Comparison of ENCODE assay signal across 1 cellular context in the genomic region with DNA sequence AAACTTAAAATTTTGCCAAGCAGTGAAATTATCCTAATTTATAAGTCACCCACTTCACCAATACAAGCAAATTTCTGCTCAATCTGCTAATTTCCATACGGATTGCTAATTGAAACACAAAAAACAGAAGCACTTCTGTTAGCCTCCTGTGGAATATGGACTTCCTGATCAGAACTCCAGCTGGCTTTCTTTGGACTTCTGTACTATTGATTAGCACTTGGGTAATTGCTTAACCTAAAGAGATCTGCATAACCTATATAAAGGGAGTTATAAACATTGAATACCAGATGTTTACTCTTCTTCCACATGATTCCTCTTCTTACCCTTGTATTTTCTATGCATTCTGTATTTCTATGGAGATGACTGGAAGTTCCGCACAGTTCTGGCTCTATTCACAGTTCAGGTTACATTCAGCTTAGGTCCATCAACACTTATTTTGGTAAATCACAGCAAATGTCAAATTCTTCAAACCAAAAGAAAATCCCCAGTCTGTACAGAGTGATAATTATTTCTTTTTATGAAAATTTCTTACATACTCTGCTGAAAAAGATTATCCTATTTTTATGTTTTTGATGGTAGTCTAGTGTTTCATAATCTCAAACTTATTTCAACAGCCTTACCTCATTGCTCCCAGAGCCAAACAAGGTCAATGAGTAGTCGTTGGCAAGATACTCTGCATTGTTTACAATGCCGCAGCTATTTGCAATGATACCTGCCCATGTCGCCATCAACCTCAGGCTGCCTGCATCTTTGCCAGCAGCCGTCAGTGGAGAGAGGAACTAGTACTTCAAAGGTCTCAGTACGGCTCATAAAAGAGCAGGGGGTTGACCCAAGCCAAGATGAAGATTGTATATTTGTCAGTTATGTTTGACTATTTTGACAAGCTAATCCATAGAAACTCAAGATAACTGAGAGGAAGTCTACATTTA.
TF ChIP-seq lines count a peak whose summit lies in the region.

No MANE protein-coding gene starts in this region.

TF ChIP-seq in HepG2, 621 proteins besides CTCF, POLR2A, EP300 and RAD21 (continued from another document and continues in another):
- TF ChIP-seq, protein P1, sequence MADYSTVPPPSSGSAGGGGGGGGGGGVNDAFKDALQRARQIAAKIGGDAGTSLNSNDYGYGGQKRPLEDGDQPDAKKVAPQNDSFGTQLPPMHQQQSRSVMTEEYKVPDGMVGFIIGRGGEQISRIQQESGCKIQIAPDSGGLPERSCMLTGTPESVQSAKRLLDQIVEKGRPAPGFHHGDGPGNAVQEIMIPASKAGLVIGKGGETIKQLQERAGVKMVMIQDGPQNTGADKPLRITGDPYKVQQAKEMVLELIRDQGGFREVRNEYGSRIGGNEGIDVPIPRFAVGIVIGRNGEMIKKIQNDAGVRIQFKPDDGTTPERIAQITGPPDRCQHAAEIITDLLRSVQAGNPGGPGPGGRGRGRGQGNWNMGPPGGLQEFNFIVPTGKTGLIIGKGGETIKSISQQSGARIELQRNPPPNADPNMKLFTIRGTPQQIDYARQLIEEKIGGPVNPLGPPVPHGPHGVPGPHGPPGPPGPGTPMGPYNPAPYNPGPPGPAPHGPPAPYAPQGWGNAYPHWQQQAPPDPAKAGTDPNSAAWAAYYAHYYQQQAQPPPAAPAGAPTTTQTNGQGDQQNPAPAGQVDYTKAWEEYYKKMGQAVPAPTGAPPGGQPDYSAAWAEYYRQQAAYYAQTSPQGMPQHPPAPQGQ (CRISPR knock-in tag; IDR thresholded peaks at IDR 0.05; ENCODE audit: borderline replicate concordance) = no peak
- TF ChIP-seq, protein P2, sequence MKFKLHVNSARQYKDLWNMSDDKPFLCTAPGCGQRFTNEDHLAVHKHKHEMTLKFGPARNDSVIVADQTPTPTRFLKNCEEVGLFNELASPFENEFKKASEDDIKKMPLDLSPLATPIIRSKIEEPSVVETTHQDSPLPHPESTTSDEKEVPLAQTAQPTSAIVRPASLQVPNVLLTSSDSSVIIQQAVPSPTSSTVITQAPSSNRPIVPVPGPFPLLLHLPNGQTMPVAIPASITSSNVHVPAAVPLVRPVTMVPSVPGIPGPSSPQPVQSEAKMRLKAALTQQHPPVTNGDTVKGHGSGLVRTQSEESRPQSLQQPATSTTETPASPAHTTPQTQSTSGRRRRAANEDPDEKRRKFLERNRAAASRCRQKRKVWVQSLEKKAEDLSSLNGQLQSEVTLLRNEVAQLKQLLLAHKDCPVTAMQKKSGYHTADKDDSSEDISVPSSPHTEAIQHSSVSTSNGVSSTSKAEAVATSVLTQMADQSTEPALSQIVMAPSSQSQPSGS (CRISPR knock-in tag; IDR thresholded peaks at IDR 0.05) = 0 out of 2 replicates have a peak, but pooled peaks have one; percentile 45
- no peak for TF ChIP-seq DNMT3B (CRISPR knock-in tag; conservative IDR thresholded peaks at IDR 0.05)
- TF ChIP-seq ZNF766 (CRISPR knock-in tag; IDR thresholded peaks at IDR 0.05; ENCODE audit: borderline replicate concordance) = no peak
- TF ChIP-seq SMARCC2 (IDR thresholded peaks at IDR 0.05) = no peak
- TF ChIP-seq ZNF12 (CRISPR knock-in tag; IDR thresholded peaks at IDR 0.05) = peak; percentile 74; the same call in 1 of the 2 replicates
- TF ChIP-seq ZNF136 (CRISPR knock-in tag; IDR thresholded peaks at IDR 0.05; ENCODE audit: low read depth) = no peak
- TF ChIP-seq CBX5 (CRISPR knock-in tag; IDR thresholded peaks at IDR 0.05; ENCODE audit: borderline replicate concordance) = peak; percentile 74; the same call in 1 of the 2 replicates
- TF ChIP-seq FOSL1 (CRISPR knock-in tag; IDR thresholded peaks at IDR 0.05; ENCODE audit: borderline replicate concordance) = no peak
- TF ChIP-seq, protein P3, sequence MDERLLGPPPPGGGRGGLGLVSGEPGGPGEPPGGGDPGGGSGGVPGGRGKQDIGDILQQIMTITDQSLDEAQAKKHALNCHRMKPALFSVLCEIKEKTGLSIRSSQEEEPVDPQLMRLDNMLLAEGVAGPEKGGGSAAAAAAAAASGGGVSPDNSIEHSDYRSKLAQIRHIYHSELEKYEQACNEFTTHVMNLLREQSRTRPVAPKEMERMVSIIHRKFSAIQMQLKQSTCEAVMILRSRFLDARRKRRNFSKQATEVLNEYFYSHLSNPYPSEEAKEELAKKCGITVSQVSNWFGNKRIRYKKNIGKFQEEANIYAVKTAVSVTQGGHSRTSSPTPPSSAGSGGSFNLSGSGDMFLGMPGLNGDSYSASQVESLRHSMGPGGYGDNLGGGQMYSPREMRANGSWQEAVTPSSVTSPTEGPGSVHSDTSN (CRISPR knock-in tag; IDR thresholded peaks at IDR 0.05) = no peak
- no peak for TF ChIP-seq XBP1 (CRISPR knock-in tag; IDR thresholded peaks at IDR 0.05)
- TF ChIP-seq KDM2A (CRISPR knock-in tag; IDR thresholded peaks at IDR 0.05; ENCODE audit: borderline replicate concordance, low read depth) = peak; percentile 36; the same call in 1 of the 2 replicates
- no peak for TF ChIP-seq PAX8 (CRISPR knock-in tag; IDR thresholded peaks at IDR 0.05; ENCODE audit: borderline replicate concordance)
- TF ChIP-seq ELF1 (CRISPR knock-in tag; IDR thresholded peaks at IDR 0.05) = 0 out of 2 replicates have a peak, but pooled peaks have one; percentile 20
- 0 out of 2 replicates have a peak, but pooled peaks have one; percentile 38 for TF ChIP-seq HHEX (CRISPR knock-in tag; IDR thresholded peaks at IDR 0.05)
- peak; percentile 91 for TF ChIP-seq ZNF644 (CRISPR knock-in tag; IDR thresholded peaks at IDR 0.05; ENCODE audit: low read depth)
- TF ChIP-seq ZNF484 (CRISPR knock-in tag; IDR thresholded peaks at IDR 0.05; ENCODE audit: borderline replicate concordance, low read depth) = no peak
- TF ChIP-seq GABPB1 (CRISPR knock-in tag; IDR thresholded peaks at IDR 0.05) = no peak; the same call in 1 of the 2 replicates
- peak; percentile 78 for TF ChIP-seq HNF4A (CRISPR knock-in tag; IDR thresholded peaks at IDR 0.05)
- TF ChIP-seq KLF6 (CRISPR knock-in tag; IDR thresholded peaks at IDR 0.05) = no peak
- TF ChIP-seq ZNF326 (CRISPR knock-in tag; IDR thresholded peaks at IDR 0.05; ENCODE audit: borderline replicate concordance) = no peak
- TF ChIP-seq ZNF564 (CRISPR knock-in tag; IDR thresholded peaks at IDR 0.05) = no peak
- TF ChIP-seq TEAD3 (CRISPR knock-in tag; optimal IDR thresholded peaks at IDR 0.05; ENCODE audit: borderline replicate concordance) = no peak
- no peak for TF ChIP-seq TBX3 (IDR thresholded peaks at IDR 0.05; ENCODE audit: borderline replicate concordance)
- peak; percentile 25; the same call in 1 of the 2 replicates for TF ChIP-seq THAP11 (CRISPR knock-in tag; IDR thresholded peaks at IDR 0.05)
- no peak for TF ChIP-seq ZNF790 (CRISPR knock-in tag; IDR thresholded peaks at IDR 0.05; ENCODE audit: borderline replicate concordance)
- TF ChIP-seq, protein P4, sequence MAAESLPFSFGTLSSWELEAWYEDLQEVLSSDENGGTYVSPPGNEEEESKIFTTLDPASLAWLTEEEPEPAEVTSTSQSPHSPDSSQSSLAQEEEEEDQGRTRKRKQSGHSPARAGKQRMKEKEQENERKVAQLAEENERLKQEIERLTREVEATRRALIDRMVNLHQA (CRISPR knock-in tag; IDR thresholded peaks at IDR 0.05) = no peak
- peak; percentile 97 for TF ChIP-seq CEBPB (IDR thresholded peaks at IDR 0.05; ENCODE audit: borderline replicate concordance, low read depth, low read length)
- TF ChIP-seq ELF3 (CRISPR knock-in tag; IDR thresholded peaks at IDR 0.05) = peak; percentile 34; the same call in 1 of the 2 replicates
- TF ChIP-seq NR1H2 (CRISPR knock-in tag; IDR thresholded peaks at IDR 0.05; ENCODE audit: borderline replicate concordance, low read depth) = no peak
- TF ChIP-seq PRMT3 (CRISPR knock-in tag; IDR thresholded peaks at IDR 0.05; ENCODE audit: borderline replicate concordance, low read depth) = no peak
- no peak for TF ChIP-seq MIER2 (CRISPR knock-in tag; IDR thresholded peaks at IDR 0.05)
- TF ChIP-seq MTA1 (CRISPR knock-in tag; IDR thresholded peaks at IDR 0.05; ENCODE audit: borderline replicate concordance) = no peak
- TF ChIP-seq ZNF709 (CRISPR knock-in tag; IDR thresholded peaks at IDR 0.05) = no peak
- TF ChIP-seq RCOR2 (CRISPR knock-in tag; IDR thresholded peaks at IDR 0.05) = peak; percentile 5; the same call in 1 of the 2 replicates
- no peak for TF ChIP-seq MAFK (conservative IDR thresholded peaks at IDR 0.05 in 1 of 2, IDR thresholded peaks at IDR 0.05 in 1 of 2; ENCODE audit: low read length in 2 of 2)
- no peak for TF ChIP-seq SPEN (CRISPR knock-in tag; IDR thresholded peaks at IDR 0.05; ENCODE audit: low read depth)
- TF ChIP-seq, protein P5, sequence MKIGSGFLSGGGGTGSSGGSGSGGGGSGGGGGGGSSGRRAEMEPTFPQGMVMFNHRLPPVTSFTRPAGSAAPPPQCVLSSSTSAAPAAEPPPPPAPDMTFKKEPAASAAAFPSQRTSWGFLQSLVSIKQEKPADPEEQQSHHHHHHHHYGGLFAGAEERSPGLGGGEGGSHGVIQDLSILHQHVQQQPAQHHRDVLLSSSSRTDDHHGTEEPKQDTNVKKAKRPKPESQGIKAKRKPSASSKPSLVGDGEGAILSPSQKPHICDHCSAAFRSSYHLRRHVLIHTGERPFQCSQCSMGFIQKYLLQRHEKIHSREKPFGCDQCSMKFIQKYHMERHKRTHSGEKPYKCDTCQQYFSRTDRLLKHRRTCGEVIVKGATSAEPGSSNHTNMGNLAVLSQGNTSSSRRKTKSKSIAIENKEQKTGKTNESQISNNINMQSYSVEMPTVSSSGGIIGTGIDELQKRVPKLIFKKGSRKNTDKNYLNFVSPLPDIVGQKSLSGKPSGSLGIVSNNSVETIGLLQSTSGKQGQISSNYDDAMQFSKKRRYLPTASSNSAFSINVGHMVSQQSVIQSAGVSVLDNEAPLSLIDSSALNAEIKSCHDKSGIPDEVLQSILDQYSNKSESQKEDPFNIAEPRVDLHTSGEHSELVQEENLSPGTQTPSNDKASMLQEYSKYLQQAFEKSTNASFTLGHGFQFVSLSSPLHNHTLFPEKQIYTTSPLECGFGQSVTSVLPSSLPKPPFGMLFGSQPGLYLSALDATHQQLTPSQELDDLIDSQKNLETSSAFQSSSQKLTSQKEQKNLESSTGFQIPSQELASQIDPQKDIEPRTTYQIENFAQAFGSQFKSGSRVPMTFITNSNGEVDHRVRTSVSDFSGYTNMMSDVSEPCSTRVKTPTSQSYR (CRISPR knock-in tag; IDR thresholded peaks at IDR 0.05; ENCODE audit: borderline replicate concordance) = no peak
- peak in 1 of 2 experiments; percentile 19; a peak in 1 of 4 replicates for TF ChIP-seq KLF16 (CRISPR knock-in tag; IDR thresholded peaks at IDR 0.05)
- TF ChIP-seq ZNF335 (CRISPR knock-in tag; IDR thresholded peaks at IDR 0.05) = peak; percentile 27; the same call in 1 of the 2 replicates
- TF ChIP-seq GFI1 (CRISPR knock-in tag; IDR thresholded peaks at IDR 0.05; ENCODE audit: borderline replicate concordance) = 0 out of 2 replicates have a peak, but pooled peaks have one; percentile 37
- TF ChIP-seq, protein P6, sequence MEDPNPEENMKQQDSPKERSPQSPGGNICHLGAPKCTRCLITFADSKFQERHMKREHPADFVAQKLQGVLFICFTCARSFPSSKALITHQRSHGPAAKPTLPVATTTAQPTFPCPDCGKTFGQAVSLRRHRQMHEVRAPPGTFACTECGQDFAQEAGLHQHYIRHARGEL (CRISPR knock-in tag; IDR thresholded peaks at IDR 0.05) = no peak
- TF ChIP-seq, protein P7, sequence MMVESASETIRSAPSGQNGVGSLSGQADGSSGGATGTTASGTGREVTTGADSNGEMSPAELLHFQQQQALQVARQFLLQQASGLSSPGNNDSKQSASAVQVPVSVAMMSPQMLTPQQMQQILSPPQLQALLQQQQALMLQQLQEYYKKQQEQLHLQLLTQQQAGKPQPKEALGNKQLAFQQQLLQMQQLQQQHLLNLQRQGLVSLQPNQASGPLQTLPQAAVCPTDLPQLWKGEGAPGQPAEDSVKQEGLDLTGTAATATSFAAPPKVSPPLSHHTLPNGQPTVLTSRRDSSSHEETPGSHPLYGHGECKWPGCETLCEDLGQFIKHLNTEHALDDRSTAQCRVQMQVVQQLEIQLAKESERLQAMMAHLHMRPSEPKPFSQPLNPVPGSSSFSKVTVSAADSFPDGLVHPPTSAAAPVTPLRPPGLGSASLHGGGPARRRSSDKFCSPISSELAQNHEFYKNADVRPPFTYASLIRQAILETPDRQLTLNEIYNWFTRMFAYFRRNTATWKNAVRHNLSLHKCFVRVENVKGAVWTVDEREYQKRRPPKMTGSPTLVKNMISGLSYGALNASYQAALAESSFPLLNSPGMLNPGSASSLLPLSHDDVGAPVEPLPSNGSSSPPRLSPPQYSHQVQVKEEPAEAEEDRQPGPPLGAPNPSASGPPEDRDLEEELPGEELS (CRISPR knock-in tag; IDR thresholded peaks at IDR 0.05) = peak; percentile 53; the same call in 1 of the 2 replicates
- peak; percentile 85 for TF ChIP-seq FOSL2 (CRISPR knock-in tag; IDR thresholded peaks at IDR 0.05)
- TF ChIP-seq SRSF9 (IDR thresholded peaks at IDR 0.05; ENCODE audit: borderline replicate concordance, insufficient read depth, low read depth, low read length, poor library complexity, severe bottlenecking) = no peak
- no peak for TF ChIP-seq HIVEP1 (CRISPR knock-in tag; IDR thresholded peaks at IDR 0.05)
- no peak for TF ChIP-seq MED13 (CRISPR knock-in tag; IDR thresholded peaks at IDR 0.05)
- TF ChIP-seq MAF1 (CRISPR knock-in tag; IDR thresholded peaks at IDR 0.05; ENCODE audit: borderline replicate concordance) = no peak
- no peak for TF ChIP-seq HDAC1 (CRISPR knock-in tag; IDR thresholded peaks at IDR 0.05)
- TF ChIP-seq, protein P8, sequence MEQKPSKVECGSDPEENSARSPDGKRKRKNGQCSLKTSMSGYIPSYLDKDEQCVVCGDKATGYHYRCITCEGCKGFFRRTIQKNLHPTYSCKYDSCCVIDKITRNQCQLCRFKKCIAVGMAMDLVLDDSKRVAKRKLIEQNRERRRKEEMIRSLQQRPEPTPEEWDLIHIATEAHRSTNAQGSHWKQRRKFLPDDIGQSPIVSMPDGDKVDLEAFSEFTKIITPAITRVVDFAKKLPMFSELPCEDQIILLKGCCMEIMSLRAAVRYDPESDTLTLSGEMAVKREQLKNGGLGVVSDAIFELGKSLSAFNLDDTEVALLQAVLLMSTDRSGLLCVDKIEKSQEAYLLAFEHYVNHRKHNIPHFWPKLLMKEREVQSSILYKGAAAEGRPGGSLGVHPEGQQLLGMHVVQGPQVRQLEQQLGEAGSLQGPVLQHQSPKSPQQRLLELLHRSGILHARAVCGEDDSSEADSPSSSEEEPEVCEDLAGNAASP (CRISPR knock-in tag; IDR thresholded peaks at IDR 0.05; ENCODE audit: borderline replicate concordance) = peak; percentile 74; the same call in 1 of the 2 replicates
- TF ChIP-seq HNRNPL (IDR thresholded peaks at IDR 0.05; ENCODE audit: low read depth, low read length) = no peak
- TF ChIP-seq FOXA1 (IDR thresholded peaks at IDR 0.05) = no peak
- peak; percentile 85 for TF ChIP-seq FOXA1 (CRISPR knock-in tag; IDR thresholded peaks at IDR 0.05)
- peak; percentile 15; the same call in 1 of the 2 replicates for TF ChIP-seq SAP130 (CRISPR knock-in tag; IDR thresholded peaks at IDR 0.05; ENCODE audit: low read depth)
- TF ChIP-seq FOXJ3 (CRISPR knock-in tag; IDR thresholded peaks at IDR 0.05; ENCODE audit: borderline replicate concordance) = peak; percentile 38; the same call in 1 of the 2 replicates
- no peak for TF ChIP-seq ZNF737 (CRISPR knock-in tag; IDR thresholded peaks at IDR 0.05; ENCODE audit: borderline replicate concordance)
